23 cellular contexts compared by ENCODE assay signal in genomic region chr2:95698166-95698565, GRCh38.
DNase-seq lines count a peak whose midpoint lies in the region; ATAC-seq and TF ChIP-seq lines count a peak whose summit lies in the region.
"Had no signal": no experiment of that assay in that cellular context is flagged by ENCODE, and none has a peak within 500 bp of the region (broad histone marks: within the 10 kb centered on the region; RNA-seq: fewer than 3 reads in every experiment).

No MANE protein-coding gene starts in this region.

- H3K27ac Mint-ChIP-seq in T-cell = peak overlapping the region in 1 of 2 donors; percentile 37
- H3K27ac Mint-ChIP-seq: CD4-positive, CD25-positive, alpha-beta regulatory T cell; GM23338 had no signal

- CTCF ChIA-PET in SK-N-SH (lab: Yijun Ruan, JAX) = no interaction called here
- CTCF ChIA-PET in T-cell (lab: Charles Lee) = no interaction called here

- no peak overlapping the region for H3K4me2 ChIP-seq in SK-N-SH
- H3K4me2 ChIP-seq: GM23338 had no signal

- H2AFZ ChIP-seq in SK-N-SH (ENCODE audit: low read depth) = no peak overlapping the region
- H2AFZ ChIP-seq: GM23338 had no signal

- no peaks in the 10 kb centered on the region for H4K20me1 ChIP-seq in SK-N-SH (ENCODE audit: insufficient read depth)

- H3K9me3 ChIP-seq in SK-N-SH (no peaks in the 10 kb centered on the region), adipocyte (ENCODE audit: control insufficient read depth, low read length) (no peaks in the 10 kb centered on the region)
- H3K9me3 ChIP-seq: BE2C had no signal

- no peak overlapping the region for H3K4me3 Mint-ChIP-seq in T-cell
- H3K4me3 Mint-ChIP-seq: CD4-positive, CD25-positive, alpha-beta regulatory T cell; GM23338 had no signal

- ATAC-seq in SK-N-SH treated with all-trans-retinoic acid at 6 μM for 48 hours = peak; percentile 66
- ATAC-seq in T-cell (replicated peaks in 1 of 4) = no peak
- ATAC-seq: GM12878, GM23338 had no signal

- no peak for DNase-seq in SK-N-SH
- DNase-seq in adipocyte (ENCODE audit: low read depth) = peak; percentile 3
- DNase-seq in glomerular visceral epithelial cell (ENCODE audit: extremely low spot score) = peak; percentile 40
- no peak for DNase-seq in cerebellar cortex (ENCODE audit: low spot score)
- DNase-seq in mucosa of gallbladder (ENCODE audit: low spot score) = no peak
- no peak for DNase-seq in T-cell
- DNase-seq in NCI-H526 treated with DMSO at 0.1 percent for 48 hours (lab: John Stamatoyannopoulos, UW) = no peak
- DNase-seq: BE2C; CD4-positive, CD25-positive, alpha-beta regulatory T cell; DMS153; HCEC 1CT; NCI-H1092 treated with DMSO at 0.1 percent for 48 hours; NCI-H146; NCI-H2029 treated with DMSO at 0.1 percent for 48 hours; NCI-H2171 treated with DMSO at 0.1 percent for 48 hours; NCI-H446 treated with DMSO at 0.1 percent for 48 hours; NCI-H748 treated with DMSO at 0.1 percent for 48 hours; SIG-M5 had no signal

- no peaks in the 10 kb centered on the region for H3K36me3 Mint-ChIP-seq in T-cell
- H3K36me3 Mint-ChIP-seq: CD4-positive, CD25-positive, alpha-beta regulatory T cell had no signal

- no peak for TF ChIP-seq CTCF in SK-N-SH (IDR thresholded peaks at IDR 0.05)

- no peak overlapping the region for H3K27ac ChIP-seq in SK-N-SH (ENCODE audit: low read depth in 2 of 2, low read length in 1 of 2)
- H3K27ac ChIP-seq: 22Rv1, RWPE1 had no signal

- H3F3A ChIP-seq in SK-N-SH (replicated peaks; ENCODE audit: insufficient read depth) = no peaks in the 10 kb centered on the region

- no peak overlapping the region for H3K9ac ChIP-seq in SK-N-SH
- H3K9ac ChIP-seq in adipocyte (ENCODE audit: low read length) = no peak overlapping the region

- H3K4me1 ChIP-seq in SK-N-SH (ENCODE audit: control insufficient read depth in 1 of 2, insufficient read depth in 2 of 2, low read depth in 1 of 2, low read length in 1 of 2) (no peaks in the 10 kb centered on the region; a peak in 1 of 4 replicates), adipocyte (ENCODE audit: control insufficient read depth, insufficient read depth, low read length) (peaks cover 32% of the 10 kb centered on the region)
- H3K4me1 ChIP-seq: BE2C had no signal

- no peak for TF ChIP-seq EP300 in SK-N-SH (IDR thresholded peaks at IDR 0.05; ENCODE audit: borderline replicate concordance in 1 of 2, low read depth in 1 of 2, low read length in 1 of 2)

- no peak overlapping the region for H3K4me3 ChIP-seq in SK-N-SH (ENCODE audit: low read depth in 2 of 2, low read length in 1 of 2)
- no peak overlapping the region for H3K4me3 ChIP-seq in adipocyte (ENCODE audit: low read length)
- H3K4me3 ChIP-seq: GM12878, GM23338 had no signal

- no peaks in the 10 kb centered on the region for H3K9me2 ChIP-seq in SK-N-SH

- POLR2A ChIA-PET in SK-N-SH (lab: Yijun Ruan, JAX) (no interaction called here), T-cell (lab: Charles Lee) (no interaction called here)

- H3K36me3 ChIP-seq in SK-N-SH (replicated peaks in 1 of 2; ENCODE audit: control insufficient read depth in 1 of 2, insufficient read depth in 2 of 2, low read length in 1 of 2) = no peaks in the 10 kb centered on the region
- H3K36me3 ChIP-seq in adipocyte (ENCODE audit: control insufficient read depth, insufficient read depth, low read length, severe bottlenecking) = no peaks in the 10 kb centered on the region
- H3K36me3 ChIP-seq: BE2C had no signal

- no peaks in the 10 kb centered on the region for H3K79me2 ChIP-seq in SK-N-SH (ENCODE audit: insufficient read depth)

- H3K27me3 ChIP-seq in SK-N-SH (ENCODE audit: insufficient read depth) = no peaks in the 10 kb centered on the region; the same call in 1 of the 2 replicates
- H3K27me3 ChIP-seq in adipocyte (replicated peaks; ENCODE audit: control insufficient read depth, insufficient read depth, low read length) = no peaks in the 10 kb centered on the region
- H3K27me3 ChIP-seq: BE2C had no signal

- H3K27me3 Mint-ChIP-seq in T-cell = peaks cover 38 to 40% of the 10 kb centered on the region in 2 donors

- 37% methylated on average over 4 of the region's 4 CpGs for WGBS in SK-N-SH (ENCODE audit: low lambda C conversion rate)

- TF ChIP-seq RAD21 in SK-N-SH (IDR thresholded peaks at IDR 0.05; ENCODE audit: low read length) = no peak

- no peaks in the 10 kb centered on the region for H3K4me1 Mint-ChIP-seq in T-cell
- H3K4me1 Mint-ChIP-seq: CD4-positive, CD25-positive, alpha-beta regulatory T cell; GM23338 had no signal

- H3K9me3 Mint-ChIP-seq in T-cell = no peaks in the 10 kb centered on the region
- H3K9me3 Mint-ChIP-seq: CD4-positive, CD25-positive, alpha-beta regulatory T cell; GM23338 had no signal

TF ChIP-seq in SK-N-SH treated with all-trans-retinoic acid at 6 μM for 48 hours, 23 proteins besides CTCF, POLR2A, EP300 and RAD21 (continues in another document):
- TF ChIP-seq ARNTL (CRISPR knock-in tag; IDR thresholded peaks at IDR 0.05; ENCODE audit: borderline replicate concordance, low read depth) (no peak), SNAI2 (CRISPR knock-in tag; IDR thresholded peaks at IDR 0.05) (no peak), CSDC2 (CRISPR knock-in tag; IDR thresholded peaks at IDR 0.05) (no peak), ZC3H10 (CRISPR knock-in tag; IDR thresholded peaks at IDR 0.05) (no peak), POU6F1 (CRISPR knock-in tag; IDR thresholded peaks at IDR 0.05; ENCODE audit: borderline replicate concordance, low read depth) (no peak), ZNF8 (CRISPR knock-in tag; IDR thresholded peaks at IDR 0.05) (no peak), PPARA (CRISPR knock-in tag; IDR thresholded peaks at IDR 0.05; ENCODE audit: borderline replicate concordance) (no peak), GLIS3 (CRISPR knock-in tag; IDR thresholded peaks at IDR 0.05) (no peak), ZNF70 (CRISPR knock-in tag; IDR thresholded peaks at IDR 0.05) (no peak), BACH2 (CRISPR knock-in tag; IDR thresholded peaks at IDR 0.05; ENCODE audit: borderline replicate concordance) (no peak)

TF ChIP-seq in SK-N-SH, 30 proteins besides CTCF, POLR2A, EP300 and RAD21:
- TF ChIP-seq TCF12 (IDR thresholded peaks at IDR 0.05) (no peak), FOXM1 (IDR thresholded peaks at IDR 0.05; ENCODE audit: low read depth) (no peak), TAF1 (IDR thresholded peaks at IDR 0.05; ENCODE audit: borderline replicate concordance, low read depth, low read length) (no peak), ELF1 (IDR thresholded peaks at IDR 0.05) (no peak), NFIC (IDR thresholded peaks at IDR 0.05; ENCODE audit: borderline replicate concordance) (no peak), RXRA (IDR thresholded peaks at IDR 0.05; ENCODE audit: borderline replicate concordance, low read depth) (no peak), TEAD4 (IDR thresholded peaks at IDR 0.05; ENCODE audit: borderline replicate concordance, insufficient read depth) (no peak), SIN3A (IDR thresholded peaks at IDR 0.05; ENCODE audit: borderline replicate concordance, low read depth, low read length) (no peak), SMC3 (IDR thresholded peaks at IDR 0.05; ENCODE audit: low read depth, low read length) (no peak)

Comparison
In these comparisons a context has a peak if more than half of its experiments do, and no peak if none do; other contexts are left out.
1. DNase-seq: peak in adipocyte (single experiment) and glomerular visceral epithelial cell (single experiment); none in SK-N-SH (single experiment), cerebellar cortex (single experiment), mucosa of gallbladder (single experiment), T-cell (0 of 34) and NCI-H526 treated with DMSO at 0.1 percent for 48 hours (single experiment).